ENCODE assay signal across 10 cellular contexts in genomic region chr12:101875112-101875961, GRCh38. TPM values are rescaled to one million over a fixed set of nuclear protein-coding genes. Genes with fewer than 3 reads are reported as not detected.
DNase-seq lines count a peak whose midpoint lies in the region; ATAC-seq lines count a peak whose summit lies in the region.
"Had no signal": no experiment of that assay in that cellular context is flagged by ENCODE, and none has a peak within 500 bp of the region (broad histone marks: within the 10 kb centered on the region; RNA-seq: fewer than 3 reads in every experiment).

No MANE protein-coding gene starts in this region.

- H3K4me1 Mint-ChIP-seq in stimulated activated memory B cell treated with anti-CD40 and anti-IgM and Interleukin-4, amounts not matched to agents 10 μg/mL and 1 μg/mL and 100 μg/mL, for 72 hours, result peaks cover 13% of the 10 kb centered on the region

- H3K36me3 ChIP-seq in GM23248 (ENCODE audit: low read depth), result no peaks in the 10 kb centered on the region
- H3K36me3 ChIP-seq: WERI-Rb-1 had no signal

- peak overlapping the region; percentile 86 for H3K27ac ChIP-seq in GM23248
- H3K27ac ChIP-seq: WERI-Rb-1 had no signal

- H3K27me3 ChIP-seq in GM23248 (replicated peaks; ENCODE audit: insufficient read depth), result no peaks in the 10 kb centered on the region

- in situ Hi-C loops in GM23248 (cut with MboI), result no loop called here

- H2AFZ ChIP-seq in GM23248, result 0 out of 2 replicates have a peak overlapping the region, but pooled peaks have one; percentile 82

- H3K27ac Mint-ChIP-seq in stimulated activated memory B cell treated with anti-CD40 and anti-IgM and Interleukin-4, amounts not matched to agents 10 μg/mL and 1 μg/mL and 100 μg/mL, for 72 hours, result peak overlapping the region; percentile 88

- no peaks in the 10 kb centered on the region for H4K20me1 ChIP-seq in GM23248 (ENCODE audit: insufficient read depth)

- 0 out of 2 replicates have a peak overlapping the region, but pooled peaks have one; percentile 14 for H3K9ac ChIP-seq in GM23248

- H3K36me3 Mint-ChIP-seq in stimulated activated memory B cell treated with anti-CD40 and anti-IgM and Interleukin-4, amounts not matched to agents 10 μg/mL and 1 μg/mL and 100 μg/mL, for 72 hours, result no peaks in the 10 kb centered on the region

- H3K27me3 Mint-ChIP-seq in stimulated activated memory B cell treated with anti-CD40 and anti-IgM and Interleukin-4, amounts not matched to agents 10 μg/mL and 1 μg/mL and 100 μg/mL, for 72 hours, result no peaks in the 10 kb centered on the region

- H3F3A ChIP-seq in GM23248 (ENCODE audit: insufficient read depth), result peaks cover 13% of the 10 kb centered on the region

- DNase-seq in GM23248 (peak; percentile 27), UCSD-AML1 (lab: John Stamatoyannopoulos, UW; ENCODE audit: unreplicated experiment) (peak; percentile 17), left kidney (ENCODE audit: low read depth, low spot score) (peak; percentile 32), DMS 273 (lab: John Stamatoyannopoulos, UW; ENCODE audit: unreplicated experiment) (no peak), SKM-1 treated with dmso at 0.1 percent for 144 hours (lab: John Stamatoyannopoulos, UW; ENCODE audit: unreplicated experiment) (no peak), NCI-H2227 treated with DMSO at 0.1 percent for 48 hours (lab: John Stamatoyannopoulos, UW) (no peak)
- DNase-seq: GF-D8, NCI-H69, WERI-Rb-1 had no signal

- H3K4me1 ChIP-seq in GM23248 (ENCODE audit: insufficient read depth), result peaks cover 14% of the 10 kb centered on the region

- no peak for ATAC-seq in stimulated activated memory B cell treated with anti-CD40 and anti-IgM and Interleukin-4, amounts not matched to agents 10 μg/mL and 1 μg/mL and 100 μg/mL, for 72 hours

- WGBS in GM23248 (ENCODE audit: low coverage in 1 of 2, low lambda C conversion rate in 2 of 2, missing lambda C conversion rate in 2 of 2), 2 experiments, result 87 to 89% methylated on average over 11 of the region's 11 CpGs

- no peak overlapping the region for H3K4me3 Mint-ChIP-seq in stimulated activated memory B cell treated with anti-CD40 and anti-IgM and Interleukin-4, amounts not matched to agents 10 μg/mL and 1 μg/mL and 100 μg/mL, for 72 hours

- H3K4me3 ChIP-seq in GM23248, result no peak overlapping the region

- no peak overlapping the region for H3K4me2 ChIP-seq in GM23248 (ENCODE audit: unreplicated experiment)

- no peaks in the 10 kb centered on the region for H3K9me2 ChIP-seq in GM23248 (ENCODE audit: insufficient read depth)

- no peaks in the 10 kb centered on the region for H3K9me3 Mint-ChIP-seq in stimulated activated memory B cell treated with anti-CD40 and anti-IgM and Interleukin-4, amounts not matched to agents 10 μg/mL and 1 μg/mL and 100 μg/mL, for 72 hours

- H3K9me3 ChIP-seq in GM23248 (ENCODE audit: low read depth), result no peaks in the 10 kb centered on the region

- H3K79me2 ChIP-seq in GM23248 (ENCODE audit: insufficient read depth), result peaks cover 26% of the 10 kb centered on the region

RNA-seq across cellular contexts. Expression of gene DRAM1, which starts 2.0 kb away (rescaled TPM):
- total RNA-seq in GM23248 (2014; rRNA removed; shearing (Covaris generic)), result 86.8 and 111 TPM in 2 replicates
- 99.2 and 105 TPM in 2 replicates for polyA plus RNA-seq in GM23248 (2016; fragmentation: Nextera tagmentation; extraction: Ambion mirVana)

RNA-seq across cellular contexts. Expression of gene GNPTAB, which starts 44.6 kb away (rescaled TPM):
- total RNA-seq in GM23248 (2014; rRNA removed; shearing (Covaris generic)), result 23.3 and 26.6 TPM in 2 replicates
- 20.6 and 21.9 TPM in 2 replicates for polyA plus RNA-seq in GM23248 (2016; fragmentation: Nextera tagmentation; extraction: Ambion mirVana)

Comparison
In these comparisons a context has a peak if more than half of its experiments do, and no peak if none do; other contexts are left out.
1. DNase-seq: peak in GM23248 (single experiment), UCSD-AML1 (single experiment) and left kidney (single experiment); none in DMS 273 (single experiment), SKM-1 treated with dmso at 0.1 percent for 144 hours (single experiment) and NCI-H2227 treated with DMSO at 0.1 percent for 48 hours (single experiment).